9 cellular contexts compared by ENCODE assay signal in genomic region chr17:44384823-44385286, GRCh38. TPM values are rescaled to one million over a fixed set of nuclear protein-coding genes. Genes with fewer than 3 reads are reported as not detected.
DNase-seq lines count a peak whose midpoint lies in the region; TF ChIP-seq lines count a peak whose summit lies in the region.
"Had no signal": no experiment of that assay in that cellular context is flagged by ENCODE, and none has a peak within 500 bp of the region (broad histone marks: within the 10 kb centered on the region; RNA-seq: fewer than 3 reads in every experiment).

No MANE protein-coding gene starts in this region.

- no peak overlapping the region for H3K14ac ChIP-seq in mesenchymal stem cell (ENCODE audit: low read length in 2 of 2)

- peak overlapping the region; percentile 87 for H3K4me2 ChIP-seq in mesenchymal stem cell (ENCODE audit: low read length, poor library complexity, severe bottlenecking)

- no peak overlapping the region for H2BK15ac ChIP-seq in mesenchymal stem cell (ENCODE audit: low read depth, poor library complexity, severe bottlenecking)

- POLR2A ChIA-PET in MCF 10A (lab: Yijun Ruan, JAX): interaction anchor here (0.5 to 1.3 kb wide), 3 partner anchors 11 to 252 kb away, joined by 3 read pairs; no protein-coding TSS in a partner anchor

- peaks cover 34 to 62% of the 10 kb centered on the region in 2 experiments for H3K27me3 ChIP-seq in mesenchymal stem cell (ENCODE audit: control insufficient read depth in 1 of 2, insufficient read depth in 1 of 2, low read length in 2 of 2)

- H3K23ac ChIP-seq in mesenchymal stem cell (ENCODE audit: low read length in 2 of 2): no peak overlapping the region

- H3K36me3 ChIP-seq in mesenchymal stem cell (ENCODE audit: control insufficient read depth in 1 of 2, insufficient read depth in 2 of 2, low read depth in 1 of 2, low read length in 2 of 2): no peaks in the 10 kb centered on the region
- no peaks in the 10 kb centered on the region for H3K36me3 ChIP-seq in urinary bladder (ENCODE audit: insufficient read depth)

- BruUV-seq in MCF 10A (replicated peaks; lab: Mats Ljungman, UMichigan): no TSS peak

- H4K91ac ChIP-seq in mesenchymal stem cell (ENCODE audit: low read length): peak overlapping the region; percentile 55

- no peak overlapping the region for H2BK120ac ChIP-seq in mesenchymal stem cell (ENCODE audit: low read depth, low read length)

- no peak overlapping the region for H2BK5ac ChIP-seq in mesenchymal stem cell (ENCODE audit: low read depth, low read length, poor library complexity, severe bottlenecking)

- H3K9ac ChIP-seq in mesenchymal stem cell (ENCODE audit: low read length): peak overlapping the region; percentile 18

- H3K9me3 ChIP-seq in mesenchymal stem cell (ENCODE audit: control insufficient read depth, low read length): no peaks in the 10 kb centered on the region

- no peak for TF ChIP-seq CTCF in MCF 10A (IDR thresholded peaks at IDR 0.05; ENCODE audit: unreplicated experiment)

- H3K79me1 ChIP-seq in mesenchymal stem cell (replicated peaks; ENCODE audit: low read length, poor library complexity, severe bottlenecking): no peaks in the 10 kb centered on the region

- WGBS in mesenchymal stem cell: 5% methylated on average over 26 of the region's 26 CpGs
- WGBS in urinary bladder: 3% methylated on average over 26 of the region's 26 CpGs

- no peak overlapping the region for H3K4ac ChIP-seq in mesenchymal stem cell (ENCODE audit: low read depth in 1 of 2, low read length in 2 of 2)

- DNase-seq in activated naive CD4-positive, alpha-beta T cell treated with anti-CD3 and anti-CD28 coated beads, Interleukin-2, amount 10 ng/mL, durations not matched to agents 7 days and 5 days: no peak
- no peak for DNase-seq in activated naive CD4-positive, alpha-beta T cell treated with anti-CD3 and anti-CD28 coated beads, Interleukin-2, amount 50 U/mL, for 16 hours
- DNase-seq in MCF 10A (ENCODE audit: unreplicated experiment) (no peak), mesenchymal stem cell (no peak), SKM-1 treated with dmso at 0.1 percent for 144 hours (lab: John Stamatoyannopoulos, UW; ENCODE audit: unreplicated experiment) (no peak)
- no peak for DNase-seq in effector CD4-positive, alpha-beta T cell
- no peak for DNase-seq in stimulated activated CD4-positive, alpha-beta T cell treated with anti-CD3 and anti-CD28 coated beads, Interleukin-4, amount 100 ng/mL, for 1 hour
- DNase-seq: OCI-M1 had no signal

- H3K18ac ChIP-seq in mesenchymal stem cell (ENCODE audit: low read depth in 1 of 2, low read length in 2 of 2): peak overlapping the region in 1 of 2 experiments; percentile 80

- H3K27ac Mint-ChIP-seq in activated naive CD4-positive, alpha-beta T cell treated with anti-CD3 and anti-CD28 coated beads, Interleukin-2, amount 10 ng/mL, durations not matched to agents 7 days and 5 days: no peak overlapping the region
- no peak overlapping the region for H3K27ac Mint-ChIP-seq in MCF 10A (ENCODE audit: low read depth, unreplicated experiment)

- peaks cover 87% of the 10 kb centered on the region for H3K27me3 Mint-ChIP-seq in activated naive CD4-positive, alpha-beta T cell treated with anti-CD3 and anti-CD28 coated beads, Interleukin-2, amount 10 ng/mL, durations not matched to agents 7 days and 5 days
- H3K27me3 Mint-ChIP-seq in MCF 10A (ENCODE audit: insufficient read depth, unreplicated experiment): peaks cover 15% of the 10 kb centered on the region

- H3K27ac ChIP-seq in mesenchymal stem cell (ENCODE audit: low read length, poor library complexity, severe bottlenecking): no peak overlapping the region
- no peak overlapping the region for H3K27ac ChIP-seq in urinary bladder (ENCODE audit: low read depth)

- peaks cover 15% of the 10 kb centered on the region for H3K4me1 Mint-ChIP-seq in activated naive CD4-positive, alpha-beta T cell treated with anti-CD3 and anti-CD28 coated beads, Interleukin-2, amount 10 ng/mL, durations not matched to agents 7 days and 5 days
- no peaks in the 10 kb centered on the region for H3K4me1 Mint-ChIP-seq in MCF 10A (ENCODE audit: insufficient read depth, unreplicated experiment)

- CTCF ChIA-PET in activated naive CD4-positive, alpha-beta T cell treated with anti-CD3 and anti-CD28 coated beads, Interleukin-2, amount 10 ng/mL, durations not matched to agents 7 days and 5 days (lab: Charles Lee): interaction anchor here (1.3 to 2.2 kb wide), 2 partner anchors 9 to 138 kb away, joined by 3 to 12 read pairs; no protein-coding TSS in a partner anchor
- CTCF ChIA-PET in MCF 10A (lab: Yijun Ruan, JAX): interaction anchor here (1.1 to 1.5 kb wide), 2 partner anchors 34 to 286 kb away, joined by 3 to 4 read pairs; no protein-coding TSS in a partner anchor

- peak overlapping the region; percentile 69 for H3K4me3 Mint-ChIP-seq in activated naive CD4-positive, alpha-beta T cell treated with anti-CD3 and anti-CD28 coated beads, Interleukin-2, amount 10 ng/mL, durations not matched to agents 7 days and 5 days
- H3K4me3 Mint-ChIP-seq in MCF 10A (ENCODE audit: unreplicated experiment): peak overlapping the region; percentile 64

- H4K8ac ChIP-seq in mesenchymal stem cell (ENCODE audit: low read length): peak overlapping the region; percentile 59

- H3K4me3 ChIP-seq in mesenchymal stem cell (ENCODE audit: insufficient read depth in 1 of 2, low read depth in 1 of 2, low read length in 2 of 2): peak overlapping the region; percentile 50 to 66
- peak overlapping the region; percentile 29 for H3K4me3 ChIP-seq in urinary bladder (ENCODE audit: low read depth, low read length)

- no peaks in the 10 kb centered on the region for H3K9me3 Mint-ChIP-seq in activated naive CD4-positive, alpha-beta T cell treated with anti-CD3 and anti-CD28 coated beads, Interleukin-2, amount 10 ng/mL, durations not matched to agents 7 days and 5 days
- H3K9me3 Mint-ChIP-seq in MCF 10A (ENCODE audit: unreplicated experiment): no peaks in the 10 kb centered on the region

- peaks cover 17% of the 10 kb centered on the region for H3K4me1 ChIP-seq in mesenchymal stem cell (ENCODE audit: control insufficient read depth, insufficient read depth, low read depth, low read length)
- no peaks in the 10 kb centered on the region for H3K4me1 ChIP-seq in urinary bladder (ENCODE audit: insufficient read depth)

- H2AFZ ChIP-seq in mesenchymal stem cell (ENCODE audit: low read depth, low read length): peak overlapping the region; percentile 91

- intact Hi-C loops in MCF 10A (cut with micrococcal nuclease): no loop called here

- no peaks in the 10 kb centered on the region for H3K36me3 Mint-ChIP-seq in activated naive CD4-positive, alpha-beta T cell treated with anti-CD3 and anti-CD28 coated beads, Interleukin-2, amount 10 ng/mL, durations not matched to agents 7 days and 5 days
- H3K36me3 Mint-ChIP-seq in MCF 10A (ENCODE audit: insufficient read depth, unreplicated experiment): no peaks in the 10 kb centered on the region

- no peak overlapping the region for H2BK12ac ChIP-seq in mesenchymal stem cell (ENCODE audit: low read length in 2 of 2)

- H2AK5ac ChIP-seq in mesenchymal stem cell (ENCODE audit: low read length, severe bottlenecking): no peak overlapping the region

RNA-seq across cellular contexts. Expression of gene ITGA2B, which starts 4.6 kb away (rescaled TPM):
- total RNA-seq in MCF 10A (2022) (0.12 and 0.52 TPM in 2 replicates), urinary bladder (2.3 TPM)
- polyA plus RNA-seq in mesenchymal stem cell (2013, experiment 1 of 2): 0.10 TPM
- polyA plus RNA-seq in mesenchymal stem cell (2013, experiment 2 of 2): 0.14 TPM
- 0.56 TPM for polyA plus RNA-seq in urinary bladder

RNA-seq across cellular contexts. Expression of gene FAM171A2, which starts 21.2 kb away (rescaled TPM):
- total RNA-seq in MCF 10A (2022) (0.30 TPM in 1 of 2 replicates, not detected in the other), urinary bladder (5.7 TPM)
- polyA plus RNA-seq in mesenchymal stem cell (2013, experiment 1 of 2): 5.8 TPM
- 5.3 TPM for polyA plus RNA-seq in mesenchymal stem cell (2013, experiment 2 of 2)
- 0.84 TPM for polyA plus RNA-seq in urinary bladder

RNA-seq across cellular contexts. Expression of gene GRN, which starts 39.8 kb away (rescaled TPM):
- total RNA-seq in MCF 10A (2022) (143 and 144 TPM in 2 replicates), urinary bladder (155 TPM)
- 475 TPM for polyA plus RNA-seq in mesenchymal stem cell (2013, experiment 1 of 2)
- 458 TPM for polyA plus RNA-seq in mesenchymal stem cell (2013, experiment 2 of 2)
- polyA plus RNA-seq in urinary bladder: 241 TPM
